In genomic region chr7:33952824-33953223, GRCh38 we compare ENCODE assay signal across 27 cellular contexts. TPM values are rescaled to one million over a fixed set of nuclear protein-coding genes. Genes with fewer than 3 reads are reported as not detected.
A peak's percentile ranks its signal among the peaks of the same experiment; 100 is the strongest.
DNase-seq lines count a peak whose midpoint lies in the region; TF ChIP-seq lines count a peak whose summit lies in the region.
"Had no signal": no experiment of that assay in that cellular context is flagged by ENCODE, and none has a peak within 500 bp of the region (broad histone marks: within the 10 kb centered on the region; RNA-seq: fewer than 3 reads in every experiment).

No MANE protein-coding gene starts in this region.

- no peak overlapping the region for H3K27ac ChIP-seq in epithelial cell of prostate
- peak overlapping the region; percentile 37 for H3K27ac ChIP-seq in smooth muscle cell (ENCODE audit: low read depth)
- H3K27ac ChIP-seq: C4-2B, lower lobe of right lung, Peyer's patch, stomach, thyroid gland, VCaP had no signal

- no peak overlapping the region for H3K9ac ChIP-seq in smooth muscle cell (ENCODE audit: low read depth)

- H3K4me2 ChIP-seq in smooth muscle cell: peak overlapping the region; percentile 3

- DNase-seq in EL: peak; percentile 59
- DNase-seq in NCI-H526 treated with DMSO at 0.1 percent for 48 hours (lab: John Stamatoyannopoulos, UW): peak; percentile 20
- DNase-seq in epithelial cell of prostate (ENCODE audit: low read depth, low spot score): peak; percentile 56
- DNase-seq in smooth muscle cell (lab: John Stamatoyannopoulos, UW; ENCODE audit: unreplicated experiment): no peak
- DNase-seq in NCI-H1105 treated with DMSO at 0.1 percent for 48 hours (lab: John Stamatoyannopoulos, UW): no peak
- DNase-seq in NK-92 (lab: John Stamatoyannopoulos, UW; ENCODE audit: unreplicated experiment): no peak
- no peak for DNase-seq in NCI-H128 (lab: John Stamatoyannopoulos, UW; ENCODE audit: unreplicated experiment)
- DNase-seq: activated CD4-positive, alpha-beta T cell treated with anti-CD3 and anti-CD28 coated beads for 4 hours; anterior cingulate cortex; Calu3; central memory CD4-positive, alpha-beta T cell; cortex of kidney; DND-41; effector memory CD4-positive, alpha-beta T cell; lower lobe of right lung; naive thymus-derived CD8-positive, alpha-beta T cell; NCI-H1092 treated with DMSO at 0.1 percent for 48 hours; NCI-H187 treated with DMSO at 0.1 percent for 48 hours; Peyer's patch; SHP77 treated with DMSO at 0.1 percent for 48 hours; stimulated activated CD4-positive, alpha-beta T cell treated with anti-CD3 and anti-CD28 coated beads, Interleukin-4, amount 100 ng/mL, for 1 hour; stomach; SW 1271; thyroid gland had no signal

- no peaks in the 10 kb centered on the region for H3K36me3 ChIP-seq in smooth muscle cell (ENCODE audit: low read depth)
- H3K36me3 ChIP-seq: lower lobe of right lung, Peyer's patch, stomach, thyroid gland had no signal

- H3K4me3 ChIP-seq in smooth muscle cell: no peak overlapping the region
- H3K4me3 ChIP-seq: lower lobe of right lung, Peyer's patch, stomach, thyroid gland had no signal

- no peak overlapping the region for H2AFZ ChIP-seq in smooth muscle cell (ENCODE audit: low read depth)

- H3K79me2 ChIP-seq in smooth muscle cell (ENCODE audit: low read depth): no peaks in the 10 kb centered on the region

- H3K4me1 ChIP-seq in smooth muscle cell (ENCODE audit: low read depth): no peaks in the 10 kb centered on the region
- H3K4me1 ChIP-seq: lower lobe of right lung, Peyer's patch, thyroid gland had no signal

- no peaks in the 10 kb centered on the region for H3K27me3 ChIP-seq in smooth muscle cell (ENCODE audit: low read depth)
- H3K27me3 ChIP-seq: Peyer's patch, stomach, thyroid gland had no signal

- no peaks in the 10 kb centered on the region for H3K9me3 ChIP-seq in smooth muscle cell (replicated peaks; ENCODE audit: low read depth)
- H3K9me3 ChIP-seq: lower lobe of right lung, Peyer's patch, stomach, thyroid gland had no signal

- WGBS in smooth muscle cell (ENCODE audit: low lambda C conversion rate): 57% methylated on average over 3 of the region's 3 CpGs

- no peak for TF ChIP-seq CTCF in smooth muscle cell (IDR thresholded peaks at IDR 0.05; ENCODE audit: borderline replicate concordance, insufficient read depth, poor library complexity, severe bottlenecking)

- no peaks in the 10 kb centered on the region for H3F3A ChIP-seq in smooth muscle cell (ENCODE audit: low read depth)

- H4K20me1 ChIP-seq in smooth muscle cell (ENCODE audit: low read depth): no peaks in the 10 kb centered on the region

RNA-seq across cellular contexts. Expression of gene BMPER, which starts 47.5 kb away (rescaled TPM):
- total RNA-seq in smooth muscle cell: 7.3 and 21.9 TPM in 2 replicates
- 3.0 and 7.5 TPM in 2 replicates for polyA plus RNA-seq in smooth muscle cell
- total RNA-seq: activated T-helper 2 cell treated with anti-CD3 and anti-CD28 coated beads, Interferon-gamma antibody, Interleukin-2, Interleukin-4, amounts not matched to agents 10 μg/mL and 5 μg/mL and 100 μg/mL, durations not matched to agents 14 hours and 24 hours and 36 hours; Calu3; naive thymus-derived CD8-positive, alpha-beta T cell had no signal
- polyA plus RNA-seq: naive thymus-derived CD8-positive, alpha-beta T cell had no signal

Comparison
In these comparisons a context has a peak if more than half of its experiments do, and no peak if none do; other contexts are left out.
1. DNase-seq: peak in EL (single experiment), NCI-H526 treated with DMSO at 0.1 percent for 48 hours (single experiment) and epithelial cell of prostate (single experiment); none in smooth muscle cell (single experiment), NCI-H1105 treated with DMSO at 0.1 percent for 48 hours (single experiment), NK-92 (single experiment) and NCI-H128 (single experiment).